13 cellular contexts compared by ENCODE assay signal in the genomic region with DNA sequence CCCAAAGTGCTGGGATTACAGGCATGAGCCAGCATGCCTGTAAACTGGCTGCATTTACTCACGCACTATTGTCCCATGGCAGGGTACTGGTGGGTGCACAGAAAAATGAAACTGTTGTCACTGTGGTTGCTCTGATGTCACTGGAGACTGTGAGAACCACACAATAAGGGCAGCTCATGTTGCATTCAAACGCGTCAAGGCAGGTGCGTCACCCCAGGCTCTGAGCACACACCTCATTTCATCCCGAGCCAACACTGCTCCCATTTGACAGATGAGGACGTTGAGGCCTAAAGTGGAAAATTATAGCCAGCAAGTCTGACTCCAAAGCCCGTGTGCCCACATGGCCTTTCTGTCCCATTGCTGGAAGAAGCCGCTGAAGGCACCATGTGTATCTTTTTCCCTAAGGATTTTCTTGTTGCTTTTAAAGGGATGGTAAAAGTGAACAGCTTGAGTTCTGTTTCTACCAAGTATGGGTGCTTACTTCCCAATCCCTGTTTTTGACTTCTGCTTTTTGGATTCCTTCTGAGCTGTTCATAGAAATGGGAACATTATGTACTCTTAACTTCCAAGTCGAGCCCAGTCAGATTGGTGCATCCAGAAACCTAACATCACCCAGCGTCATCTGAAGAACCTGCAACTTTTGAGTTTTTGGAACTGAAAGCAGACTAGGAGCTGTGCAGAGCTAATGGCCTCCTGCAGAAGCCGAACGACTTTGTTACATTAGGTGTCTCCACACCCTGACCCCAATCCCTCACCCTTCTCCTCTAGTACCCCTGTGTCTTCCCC.
DNase-seq lines count a peak whose midpoint lies in the region; ATAC-seq and TF ChIP-seq lines count a peak whose summit lies in the region.
"Had no signal": no experiment of that assay in that cellular context is flagged by ENCODE, and none has a peak within 500 bp of the region (broad histone marks: within the 10 kb centered on the region; RNA-seq: fewer than 3 reads in every experiment).

No MANE protein-coding gene starts in this region.

- no peaks in the 10 kb centered on the region for H3K27me3 Mint-ChIP-seq in activated CD4-positive, alpha-beta memory T cell treated with anti-CD3 and anti-CD28 coated beads, Interleukin-2, amount 10 ng/mL, durations not matched to agents 7 days and 5 days
- no peaks in the 10 kb centered on the region for H3K27me3 Mint-ChIP-seq in activated CD4-positive, alpha-beta memory T cell treated with anti-CD3 and anti-CD28 coated beads for 36 hours
- no peaks in the 10 kb centered on the region for H3K27me3 Mint-ChIP-seq in activated naive CD8-positive, alpha-beta T cell treated with anti-CD3 and anti-CD28 coated beads, Interleukin-2, amount 50 U/mL, for 24 hours

- ATAC-seq in activated naive CD8-positive, alpha-beta T cell treated with anti-CD3 and anti-CD28 coated beads, Interleukin-2, amount 50 U/mL, for 24 hours: peak; percentile 65
- ATAC-seq in right lobe of liver (peak in 3 of 4 donors; percentile 28 to 36 (median 33)), HG02678 (IDR thresholded peaks at IDR 0.05; ENCODE audit: unreplicated experiment) (no peak), left colon (no peak)

- no peak for TF ChIP-seq POLR2A in right lobe of liver (IDR thresholded peaks at IDR 0.05)

- DNase-seq in activated CD4-positive, alpha-beta memory T cell treated with anti-CD3 and anti-CD28 coated beads, Interleukin-2, amount 10 ng/mL, durations not matched to agents 7 days and 5 days: no peak
- DNase-seq in activated CD4-positive, alpha-beta memory T cell treated with anti-CD3 and anti-CD28 coated beads for 36 hours: no peak
- DNase-seq in activated naive CD8-positive, alpha-beta T cell treated with anti-CD3 and anti-CD28 coated beads, Interleukin-2, amount 50 U/mL, for 24 hours: peak; percentile 43
- no peak for DNase-seq in right lobe of liver
- DNase-seq in superior temporal gyrus (ENCODE audit: extremely low spot score): peak; percentile 22
- no peak for DNase-seq in foreskin fibroblast
- DNase-seq in left colon: no peak
- DNase-seq: colonic mucosa, HFFc6, kidney, NCI-H1694, NCI-H526 had no signal

- no peak overlapping the region for H3K27ac ChIP-seq in right lobe of liver
- H3K27ac ChIP-seq: colonic mucosa had no signal

- CTCF ChIA-PET in activated CD4-positive, alpha-beta memory T cell treated with anti-CD3 and anti-CD28 coated beads, Interleukin-2, amount 10 ng/mL, durations not matched to agents 7 days and 5 days (lab: Charles Lee): interaction anchor here (0.6 to 1.4 kb wide), 3 partner anchors 11 to 41 kb away, joined by 3 to 4 read pairs (median 4); no protein-coding TSS in a partner anchor
- CTCF ChIA-PET in activated CD4-positive, alpha-beta memory T cell treated with anti-CD3 and anti-CD28 coated beads for 36 hours (lab: Charles Lee): interaction anchor here (0.6 to 1.5 kb wide), 3 partner anchors 12 to 216 kb away, joined by 3 read pairs; no protein-coding TSS in a partner anchor

- H3K27ac Mint-ChIP-seq in activated CD4-positive, alpha-beta memory T cell treated with anti-CD3 and anti-CD28 coated beads, Interleukin-2, amount 10 ng/mL, durations not matched to agents 7 days and 5 days: peak overlapping the region; percentile 99
- no peak overlapping the region for H3K27ac Mint-ChIP-seq in activated CD4-positive, alpha-beta memory T cell treated with anti-CD3 and anti-CD28 coated beads for 36 hours
- peak overlapping the region; percentile 84 for H3K27ac Mint-ChIP-seq in activated naive CD8-positive, alpha-beta T cell treated with anti-CD3 and anti-CD28 coated beads, Interleukin-2, amount 50 U/mL, for 24 hours
- H3K27ac Mint-ChIP-seq: HFFc6 had no signal

- no peaks in the 10 kb centered on the region for H3K27me3 ChIP-seq in right lobe of liver
- H3K27me3 ChIP-seq: colonic mucosa had no signal

- POLR2A ChIA-PET in activated CD4-positive, alpha-beta memory T cell treated with anti-CD3 and anti-CD28 coated beads, Interleukin-2, amount 10 ng/mL, durations not matched to agents 7 days and 5 days (lab: Charles Lee): interaction anchor here (0.7 to 1.0 kb wide), 2 partner anchors 9 to 16 kb away, joined by 3 read pairs; no protein-coding TSS in a partner anchor
- POLR2A ChIA-PET in activated CD4-positive, alpha-beta memory T cell treated with anti-CD3 and anti-CD28 coated beads for 36 hours (lab: Charles Lee): no interaction called here

- intact Hi-C loops in activated CD4-positive, alpha-beta memory T cell treated with anti-CD3 and anti-CD28 coated beads for 36 hours (cut with micrococcal nuclease): no loop called here
- intact Hi-C loops in right lobe of liver (cut with DNase I): no loop called here
- intact Hi-C loops in left colon (cut with DNase I, micrococcal nuclease): no loop called here

- H3K36me3 Mint-ChIP-seq in activated CD4-positive, alpha-beta memory T cell treated with anti-CD3 and anti-CD28 coated beads, Interleukin-2, amount 10 ng/mL, durations not matched to agents 7 days and 5 days (ENCODE audit: low read depth): peaks cover 56% of the 10 kb centered on the region
- H3K36me3 Mint-ChIP-seq in activated CD4-positive, alpha-beta memory T cell treated with anti-CD3 and anti-CD28 coated beads for 36 hours: peaks cover 2% of the 10 kb centered on the region
- peaks cover 9% of the 10 kb centered on the region for H3K36me3 Mint-ChIP-seq in activated naive CD8-positive, alpha-beta T cell treated with anti-CD3 and anti-CD28 coated beads, Interleukin-2, amount 50 U/mL, for 24 hours (ENCODE audit: low read depth)

- H3K36me3 ChIP-seq in right lobe of liver: no peaks in the 10 kb centered on the region
- H3K36me3 ChIP-seq: colonic mucosa had no signal

- no peak overlapping the region for H3K4me3 Mint-ChIP-seq in activated CD4-positive, alpha-beta memory T cell treated with anti-CD3 and anti-CD28 coated beads, Interleukin-2, amount 10 ng/mL, durations not matched to agents 7 days and 5 days
- H3K4me3 Mint-ChIP-seq in activated CD4-positive, alpha-beta memory T cell treated with anti-CD3 and anti-CD28 coated beads for 36 hours: no peak overlapping the region
- H3K4me3 Mint-ChIP-seq in activated naive CD8-positive, alpha-beta T cell treated with anti-CD3 and anti-CD28 coated beads, Interleukin-2, amount 50 U/mL, for 24 hours: no peak overlapping the region
- H3K4me3 Mint-ChIP-seq: HFFc6 had no signal

- peaks cover 12% of the 10 kb centered on the region for H3K9me3 Mint-ChIP-seq in activated CD4-positive, alpha-beta memory T cell treated with anti-CD3 and anti-CD28 coated beads, Interleukin-2, amount 10 ng/mL, durations not matched to agents 7 days and 5 days
- H3K9me3 Mint-ChIP-seq in activated CD4-positive, alpha-beta memory T cell treated with anti-CD3 and anti-CD28 coated beads for 36 hours: peaks cover 5% of the 10 kb centered on the region
- H3K9me3 Mint-ChIP-seq in activated naive CD8-positive, alpha-beta T cell treated with anti-CD3 and anti-CD28 coated beads, Interleukin-2, amount 50 U/mL, for 24 hours: peaks cover 3% of the 10 kb centered on the region

- H3K4me3 ChIP-seq in right lobe of liver (no peak overlapping the region), foreskin fibroblast (ENCODE audit: low read depth in 1 of 2, low read length in 2 of 2) (no peak overlapping the region)
- H3K4me3 ChIP-seq: colonic mucosa had no signal

- 53% methylated on average over 9 of the region's 12 CpGs for WGBS in right lobe of liver (ENCODE audit: insufficient coverage, low coverage, low lambda C conversion rate, missing lambda C conversion rate)

- no peak for TF ChIP-seq CTCF in right lobe of liver (IDR thresholded peaks at IDR 0.05)
- no peak for TF ChIP-seq CTCF in foreskin fibroblast (IDR thresholded peaks at IDR 0.05; ENCODE audit: low read depth, low read length)

- H3K9me3 ChIP-seq in right lobe of liver: no peaks in the 10 kb centered on the region
- H3K9me3 ChIP-seq: colonic mucosa had no signal

- H3K4me1 ChIP-seq in right lobe of liver: no peaks in the 10 kb centered on the region
- H3K4me1 ChIP-seq: colonic mucosa had no signal

- peaks cover 73% of the 10 kb centered on the region for H3K4me1 Mint-ChIP-seq in activated CD4-positive, alpha-beta memory T cell treated with anti-CD3 and anti-CD28 coated beads, Interleukin-2, amount 10 ng/mL, durations not matched to agents 7 days and 5 days
- peaks cover 53% of the 10 kb centered on the region for H3K4me1 Mint-ChIP-seq in activated CD4-positive, alpha-beta memory T cell treated with anti-CD3 and anti-CD28 coated beads for 36 hours (ENCODE audit: low read depth)
- H3K4me1 Mint-ChIP-seq in activated naive CD8-positive, alpha-beta T cell treated with anti-CD3 and anti-CD28 coated beads, Interleukin-2, amount 50 U/mL, for 24 hours: peaks cover 79% of the 10 kb centered on the region

Comparison
In these comparisons a context has a peak if more than half of its experiments do, and no peak if none do; other contexts are left out.
1. DNase-seq: peak in activated naive CD8-positive, alpha-beta T cell treated with anti-CD3 and anti-CD28 coated beads, Interleukin-2, amount 50 U/mL, for 24 hours (single experiment) and superior temporal gyrus (single experiment); none in activated CD4-positive, alpha-beta memory T cell treated with anti-CD3 and anti-CD28 coated beads, Interleukin-2, amount 10 ng/mL, durations not matched to agents 7 days and 5 days (single experiment), activated CD4-positive, alpha-beta memory T cell treated with anti-CD3 and anti-CD28 coated beads for 36 hours (single experiment), right lobe of liver (0 of 3), foreskin fibroblast (0 of 2) and left colon (0 of 2).
2. ATAC-seq: peak in activated naive CD8-positive, alpha-beta T cell treated with anti-CD3 and anti-CD28 coated beads, Interleukin-2, amount 50 U/mL, for 24 hours (single experiment) and right lobe of liver (3 of 4); none in HG02678 (single experiment) and left colon (single experiment).